In genomic region chr1:222930097-222930496, GRCh38 we compare ENCODE assay signal across 15 cellular contexts.
"Had no signal": no experiment of that assay in that cellular context is flagged by ENCODE, and none has a peak within 500 bp of the region (broad histone marks: within the 10 kb centered on the region; RNA-seq: fewer than 3 reads in every experiment).

No MANE protein-coding gene starts in this region.

- H3K27ac ChIP-seq: epithelial cell of prostate had no signal

- H3K36me3 Mint-ChIP-seq: activated naive CD4-positive, alpha-beta T cell treated with anti-CD3 and anti-CD28 coated beads, Interleukin-2, amount 10 ng/mL, durations not matched to agents 7 days and 5 days; memory B cell; stimulated activated effector memory CD8-positive, alpha-beta T cell treated with anti-CD3 and anti-CD28 coated beads, Interleukin-12 subunit alpha, Interleukin-12 subunit beta, amount 100 ng/mL, for 72 hours had no signal

- H3K27ac Mint-ChIP-seq: activated CD4-positive, alpha-beta T cell treated with anti-CD3 and anti-CD28 coated beads, Interleukin-2, amount 10 ng/mL, durations not matched to agents 7 days and 5 days; activated naive CD4-positive, alpha-beta T cell treated with anti-CD3 and anti-CD28 coated beads, Interleukin-2, amount 10 ng/mL, durations not matched to agents 7 days and 5 days; activated T-helper 2 cell treated with anti-CD3 and anti-CD28 coated beads, Interferon-gamma antibody, Interleukin-2, Interleukin-4, amounts not matched to agents 10 μg/mL and 5 μg/mL and 100 μg/mL, durations not matched to agents 14 hours and 24 hours and 36 hours; stimulated activated effector memory CD8-positive, alpha-beta T cell treated with anti-CD3 and anti-CD28 coated beads, Interleukin-12 subunit alpha, Interleukin-12 subunit beta, amount 100 ng/mL, for 72 hours had no signal

- H3K27me3 Mint-ChIP-seq: activated CD4-positive, alpha-beta T cell treated with anti-CD3 and anti-CD28 coated beads, Interleukin-2, amount 10 ng/mL, durations not matched to agents 7 days and 5 days; activated naive CD4-positive, alpha-beta T cell treated with anti-CD3 and anti-CD28 coated beads, Interleukin-2, amount 10 ng/mL, durations not matched to agents 7 days and 5 days; central memory CD8-positive, alpha-beta T cell; memory B cell had no signal

- H3K4me3 Mint-ChIP-seq: activated CD4-positive, alpha-beta T cell treated with anti-CD3 and anti-CD28 coated beads, Interleukin-2, amount 10 ng/mL, durations not matched to agents 7 days and 5 days; activated naive CD4-positive, alpha-beta T cell treated with anti-CD3 and anti-CD28 coated beads, Interleukin-2, amount 10 ng/mL, durations not matched to agents 7 days and 5 days; central memory CD8-positive, alpha-beta T cell; memory B cell; stimulated activated effector memory CD8-positive, alpha-beta T cell treated with anti-CD3 and anti-CD28 coated beads, Interleukin-12 subunit alpha, Interleukin-12 subunit beta, amount 100 ng/mL, for 72 hours had no signal

- H3K9me3 ChIP-seq: thyroid gland had no signal

- H3K27me3 ChIP-seq: thyroid gland had no signal

- H3K36me3 ChIP-seq: thyroid gland had no signal

- ATAC-seq: left colon; stimulated activated effector memory CD8-positive, alpha-beta T cell treated with anti-CD3 and anti-CD28 coated beads, Interleukin-12 subunit alpha, Interleukin-12 subunit beta, amount 100 ng/mL, for 72 hours had no signal

- H3K4me1 Mint-ChIP-seq: activated CD4-positive, alpha-beta T cell treated with anti-CD3 and anti-CD28 coated beads, Interleukin-2, amount 10 ng/mL, durations not matched to agents 7 days and 5 days; activated naive CD4-positive, alpha-beta T cell treated with anti-CD3 and anti-CD28 coated beads, Interleukin-2, amount 10 ng/mL, durations not matched to agents 7 days and 5 days; central memory CD8-positive, alpha-beta T cell; stimulated activated effector memory CD8-positive, alpha-beta T cell treated with anti-CD3 and anti-CD28 coated beads, Interleukin-12 subunit alpha, Interleukin-12 subunit beta, amount 100 ng/mL, for 72 hours had no signal

- H3K4me3 ChIP-seq: thyroid gland had no signal

- H3K9me3 Mint-ChIP-seq: activated CD4-positive, alpha-beta T cell treated with anti-CD3 and anti-CD28 coated beads, Interleukin-2, amount 10 ng/mL, durations not matched to agents 7 days and 5 days; activated naive CD4-positive, alpha-beta T cell treated with anti-CD3 and anti-CD28 coated beads, Interleukin-2, amount 10 ng/mL, durations not matched to agents 7 days and 5 days; activated T-helper 2 cell treated with anti-CD3 and anti-CD28 coated beads, Interferon-gamma antibody, Interleukin-2, Interleukin-4, amounts not matched to agents 10 μg/mL and 5 μg/mL and 100 μg/mL, durations not matched to agents 14 hours and 24 hours and 36 hours; central memory CD8-positive, alpha-beta T cell; memory B cell; stimulated activated effector memory CD8-positive, alpha-beta T cell treated with anti-CD3 and anti-CD28 coated beads, Interleukin-12 subunit alpha, Interleukin-12 subunit beta, amount 100 ng/mL, for 72 hours had no signal

- DNase-seq: activated CD4-positive, alpha-beta T cell treated with anti-CD3 and anti-CD28 coated beads, Interleukin-2, amount 10 ng/mL, durations not matched to agents 7 days and 5 days; activated CD4-positive, CD25-positive, alpha-beta regulatory T cell; activated naive CD4-positive, alpha-beta T cell treated with anti-CD3 and anti-CD28 coated beads, Interleukin-2, amount 10 ng/mL, durations not matched to agents 7 days and 5 days; activated T-cell treated with anti-CD3 and anti-CD28 coated beads for 4 hours; cortex of kidney; effector memory CD4-positive, alpha-beta T cell; left colon; small intestine; T-helper 2 cell; thyroid gland had no signal
